ENCODE assay signal across 10 cellular contexts in genomic region chr2:12701786-12702660, GRCh38. TPM values are rescaled to one million over a fixed set of nuclear protein-coding genes. Genes with fewer than 3 reads are reported as not detected.
DNase-seq lines count a peak whose midpoint lies in the region; ATAC-seq, FAIRE-seq and TF ChIP-seq lines count a peak whose summit lies in the region.
"Had no signal": no experiment of that assay in that cellular context is flagged by ENCODE, and none has a peak within 500 bp of the region (broad histone marks: within the 10 kb centered on the region; RNA-seq: fewer than 3 reads in every experiment).

No MANE protein-coding gene starts in this region.

- peak; percentile 92 for ATAC-seq in activated naive CD8-positive, alpha-beta T cell treated with anti-CD3 and anti-CD28 coated beads, Interleukin-2, amount 50 U/mL, for 24 hours
- no peak for ATAC-seq in HG02763 (IDR thresholded peaks at IDR 0.05; ENCODE audit: unreplicated experiment)

- no peak overlapping the region for H3K27ac ChIP-seq in prostate gland

- H3K9me3 ChIP-seq in prostate gland = no peaks in the 10 kb centered on the region

- peak overlapping the region; percentile 32 for H3K27ac Mint-ChIP-seq in activated naive CD8-positive, alpha-beta T cell treated with anti-CD3 and anti-CD28 coated beads, Interleukin-2, amount 50 U/mL, for 24 hours

- H3K4me3 ChIP-seq in AG10803 (ENCODE audit: low read length) (no peak overlapping the region), prostate gland (no peak overlapping the region)

- TF ChIP-seq POLR2A in H54 (IDR thresholded peaks at IDR 0.05; ENCODE audit: low read depth, low read length) (no peak), prostate gland (IDR thresholded peaks at IDR 0.05) (no peak)

- DNase-seq in AG10803 (ENCODE audit: low read depth) (peak; percentile 66), H54 (ENCODE audit: insufficient read length, low spot score) (no peak), foreskin melanocyte (peak; percentile 84), HPDE6-E6E7 (ENCODE audit: extremely low spot score) (no peak), islet precursor cell (no peak), prostate gland (ENCODE audit: low spot score) (no peak)
- DNase-seq in activated naive CD8-positive, alpha-beta T cell treated with anti-CD3 and anti-CD28 coated beads, Interleukin-2, amount 50 U/mL, for 24 hours = peak; percentile 25
- DNase-seq: NCI-H1417 treated with DMSO at 0.1 percent for 48 hours, OCI-M1 had no signal

- intact Hi-C loops in prostate gland (cut with DNase I) = no loop called here

- peaks cover 2% of the 10 kb centered on the region for H3K36me3 Mint-ChIP-seq in activated naive CD8-positive, alpha-beta T cell treated with anti-CD3 and anti-CD28 coated beads, Interleukin-2, amount 50 U/mL, for 24 hours (ENCODE audit: low read depth)

- no peaks in the 10 kb centered on the region for H3K27me3 ChIP-seq in prostate gland (replicated peaks; ENCODE audit: insufficient read depth)

- peaks cover 16% of the 10 kb centered on the region for H3K4me1 ChIP-seq in prostate gland (replicated peaks)

- FAIRE-seq in H54 (lab: Jason Lieb, UNC) = peak; percentile 36

- no peaks in the 10 kb centered on the region for H3K9me3 Mint-ChIP-seq in activated naive CD8-positive, alpha-beta T cell treated with anti-CD3 and anti-CD28 coated beads, Interleukin-2, amount 50 U/mL, for 24 hours

- H3K4me3 Mint-ChIP-seq in activated naive CD8-positive, alpha-beta T cell treated with anti-CD3 and anti-CD28 coated beads, Interleukin-2, amount 50 U/mL, for 24 hours = no peak overlapping the region

- no peak for TF ChIP-seq CTCF in AG10803 (conservative IDR thresholded peaks at IDR 0.05; ENCODE audit: low read length)
- no peak for TF ChIP-seq CTCF in prostate gland (IDR thresholded peaks at IDR 0.05)

- 85% methylated on average over 9 of the region's 9 CpGs for WGBS in prostate gland

- H3K36me3 ChIP-seq in prostate gland = no peaks in the 10 kb centered on the region

- peaks cover 16% of the 10 kb centered on the region for H3K27me3 Mint-ChIP-seq in activated naive CD8-positive, alpha-beta T cell treated with anti-CD3 and anti-CD28 coated beads, Interleukin-2, amount 50 U/mL, for 24 hours

- peaks cover 41% of the 10 kb centered on the region for H3K4me1 Mint-ChIP-seq in activated naive CD8-positive, alpha-beta T cell treated with anti-CD3 and anti-CD28 coated beads, Interleukin-2, amount 50 U/mL, for 24 hours

RNA-seq across cellular contexts. Expression of gene TRIB2, which starts 14.7 kb away (rescaled TPM):
- 100 to 1,000 TPM in 1 of 2 donors, 10 to 100 TPM in 1; 72.3 to 205 TPM for total RNA-seq in prostate gland

Comparison
In these comparisons a context has a peak if more than half of its experiments do, and no peak if none do; other contexts are left out.
1. DNase-seq: peak in AG10803 (single experiment), activated naive CD8-positive, alpha-beta T cell treated with anti-CD3 and anti-CD28 coated beads, Interleukin-2, amount 50 U/mL, for 24 hours (single experiment) and foreskin melanocyte (single experiment); none in H54 (single experiment), HPDE6-E6E7 (single experiment), islet precursor cell (single experiment) and prostate gland (single experiment).